In genomic region chr12:93818488-93819047, GRCh38 we compare ENCODE assay signal across 15 cellular contexts.
DNase-seq lines count a peak whose midpoint lies in the region; ATAC-seq, FAIRE-seq and TF ChIP-seq lines count a peak whose summit lies in the region.
"Had no signal": no experiment of that assay in that cellular context is flagged by ENCODE, and none has a peak within 500 bp of the region (broad histone marks: within the 10 kb centered on the region; RNA-seq: fewer than 3 reads in every experiment).

No MANE protein-coding gene starts in this region.

- no peak for ATAC-seq in HepG2
- peak; percentile 13 for ATAC-seq in left ventricle myocardium superior
- ATAC-seq in psoas muscle, result no peak
- no peak for ATAC-seq in GM21528 (IDR thresholded peaks at IDR 0.05; ENCODE audit: low FRiP score, unreplicated experiment)

- H3K27me3 ChIP-seq in liver (ENCODE audit: control insufficient read depth in 4 of 4, insufficient read depth in 4 of 4, low read length in 3 of 4) (no peaks in the 10 kb centered on the region), HepG2 (ENCODE audit: control insufficient read depth in 1 of 2, insufficient read depth in 2 of 2, low read length in 2 of 2) (no peaks in the 10 kb centered on the region), psoas muscle (ENCODE audit: insufficient read depth in 3 of 3, low read length in 2 of 3) (no peaks in the 10 kb centered on the region), vagina (no peaks in the 10 kb centered on the region)
- H3K27me3 ChIP-seq: neutrophil had no signal

- no peak overlapping the region for H2AFZ ChIP-seq in HepG2 (ENCODE audit: low read length)
- H2AFZ ChIP-seq: PC-9 had no signal

- H3K79me2 ChIP-seq in HepG2 (ENCODE audit: insufficient read depth, low read length), result no peaks in the 10 kb centered on the region

- no peak overlapping the region for H3K4me3 ChIP-seq in liver (ENCODE audit: low read depth in 1 of 3, low read length in 3 of 3)
- no peak overlapping the region for H3K4me3 ChIP-seq in HepG2 (replicated peaks in 1 of 3; ENCODE audit: insufficient read depth in 1 of 3, low read depth in 2 of 3, low read length in 3 of 3)
- H3K4me3 ChIP-seq in psoas muscle, result no peak overlapping the region
- no peak overlapping the region for H3K4me3 ChIP-seq in vagina
- H3K4me3 ChIP-seq: PC-9 had no signal

- BruUV-seq in HepG2 (replicated peaks; lab: Mats Ljungman, UMichigan), result no TSS peak

- TF ChIP-seq CTCF in liver (IDR thresholded peaks at IDR 0.05; ENCODE audit: low read depth, low read length, missing input control) (no peak), HepG2 (CRISPR knock-in tag; IDR thresholded peaks at IDR 0.05) (no peak), psoas muscle (IDR thresholded peaks at IDR 0.05) (no peak), vagina (IDR thresholded peaks at IDR 0.05) (no peak)

- intact Hi-C loops in HepG2 (cut with micrococcal nuclease; ENCODE audit: unreplicated experiment), result no loop called here
- intact Hi-C loops in left ventricle myocardium superior (cut with micrococcal nuclease), result no loop called here
- intact Hi-C loops in psoas muscle (cut with DNase I), result loop anchor here in 1 of 2 donors (5.0 to 10.0 kb wide), 2 partner anchors 74 to 144 kb away; partner anchors contain the start of gene CRADD
- intact Hi-C loops in vagina (cut with DNase I), result loop anchor here (10.0 kb wide), 2 partner anchors 74 to 244 kb away; partner anchors contain the start of gene SOCS2

- H3K9me3 ChIP-seq in liver (ENCODE audit: control insufficient read depth in 4 of 4, low read length in 3 of 4), result no peaks in the 10 kb centered on the region
- H3K9me3 ChIP-seq in HepG2 (ENCODE audit: low read length), result no peaks in the 10 kb centered on the region
- no peaks in the 10 kb centered on the region for H3K9me3 ChIP-seq in psoas muscle
- no peaks in the 10 kb centered on the region for H3K9me3 ChIP-seq in vagina
- H3K9me3 ChIP-seq: neutrophil had no signal

- TF ChIP-seq RAD21 in liver (IDR thresholded peaks at IDR 0.05) (no peak), HepG2 (CRISPR knock-in tag; IDR thresholded peaks at IDR 0.05) (no peak)

- in situ Hi-C loops in HepG2 (cut with HindIII; ENCODE audit: extremely low pct_ligation_motif_present, low pct_unique_long_range_greater_than_20kb), result no loop called here

- H3K36me3 ChIP-seq in liver (ENCODE audit: control insufficient read depth in 4 of 4, insufficient read depth in 3 of 4, low read depth in 1 of 4, low read length in 3 of 4) (no peaks in the 10 kb centered on the region), HepG2 (replicated peaks in 1 of 2; ENCODE audit: control insufficient read depth in 1 of 2, insufficient read depth in 2 of 2, low read length in 2 of 2) (no peaks in the 10 kb centered on the region), psoas muscle (ENCODE audit: insufficient read depth in 1 of 2, low read depth in 1 of 2) (no peaks in the 10 kb centered on the region), vagina (no peaks in the 10 kb centered on the region)
- H3K36me3 ChIP-seq: neutrophil had no signal

- no peaks in the 10 kb centered on the region for H4K20me1 ChIP-seq in HepG2 (ENCODE audit: insufficient read depth, low read length)

- DNase-seq in HepG2 (ENCODE audit: low spot score), result no peak
- DNase-seq in left ventricle myocardium superior, result peak; percentile 56
- no peak for DNase-seq in psoas muscle
- DNase-seq in vagina (ENCODE audit: extremely low spot score in 2 of 2), result peak in 1 of 2 donors; percentile 89
- DNase-seq in A172 (ENCODE audit: low spot score), result no peak
- no peak for DNase-seq in ureter (ENCODE audit: low spot score)
- DNase-seq: activated CD4-positive, alpha-beta memory T cell treated with anti-CD3 and anti-CD28 coated beads, Interleukin-2, amount 10 ng/mL, durations not matched to agents 7 days and 5 days; activated naive CD4-positive, alpha-beta T cell treated with Interleukin-2 at 50 U/mL for 16 hours; Calu3; PC-9; stimulated activated CD4-positive, alpha-beta T cell treated with anti-CD3 and anti-CD28 coated beads, Interleukin-4, amount 100 ng/mL, for 1 hour had no signal

- H3K27ac ChIP-seq in liver (ENCODE audit: low read depth in 1 of 2, low read length in 2 of 2) (peak overlapping the region; percentile 37 to 38), HepG2 (ENCODE audit: extremely low read length, insufficient read depth, low read length) (no peak overlapping the region), psoas muscle (peak overlapping the region; percentile 6), vagina (peak overlapping the region; percentile 76)
- H3K27ac ChIP-seq: neutrophil, PC-9 had no signal

- POLR2A ChIA-PET in HepG2 (lab: Yijun Ruan, JAX), result no interaction called here

- H3K4me1 ChIP-seq in liver (ENCODE audit: control insufficient read depth in 4 of 4, insufficient read depth in 4 of 4, low read length in 3 of 4), result peaks cover 6 to 16% (median 13%) of the 10 kb centered on the region in 4 donors
- H3K4me1 ChIP-seq in HepG2 (ENCODE audit: insufficient read depth, low read length), result peaks cover 14% of the 10 kb centered on the region
- H3K4me1 ChIP-seq in psoas muscle, result peaks cover 34% of the 10 kb centered on the region
- peaks cover 45% of the 10 kb centered on the region for H3K4me1 ChIP-seq in vagina

- no peak for FAIRE-seq in HepG2 (lab: Jason Lieb, UNC)
- FAIRE-seq: A204.1 had no signal

- no peak overlapping the region for H3K4me2 ChIP-seq in HepG2 (ENCODE audit: low read depth, low read length)
- H3K4me2 ChIP-seq: PC-9 had no signal

- CTCF ChIA-PET in HepG2 (lab: Yijun Ruan, JAX; ENCODE audit: low intra/inter-chr PET ratio, low total read pairs), result no interaction called here

- H3K9ac ChIP-seq in liver (ENCODE audit: low read depth in 1 of 2, low read length in 2 of 2) (no peak overlapping the region), HepG2 (ENCODE audit: insufficient read depth, low read depth, low read length) (no peak overlapping the region)

- TF ChIP-seq POLR2A in HepG2 (IDR thresholded peaks at IDR 0.05; ENCODE audit: insufficient read depth in 1 of 2, low read depth in 2 of 2, low read length in 2 of 2), result no peak
- TF ChIP-seq POLR2A in vagina (IDR thresholded peaks at IDR 0.05), result no peak

- 78% methylated on average over 9 of the region's 9 CpGs for WGBS in liver
- WGBS in HepG2 (ENCODE audit: low lambda C conversion rate), result 84% methylated on average over 9 of the region's 9 CpGs
- 80 to 92% (median 83%) methylated on average over 9 of the region's 9 CpGs for WGBS in psoas muscle, 3 donors

- TF ChIP-seq EP300 in HepG2 (IDR thresholded peaks at IDR 0.05; ENCODE audit: low read depth in 2 of 2, low read length in 2 of 2), result no peak
- TF ChIP-seq EP300 in HepG2 (CRISPR knock-in tag; IDR thresholded peaks at IDR 0.05; ENCODE audit: borderline replicate concordance), result no peak

TF ChIP-seq in liver, 16 proteins besides CTCF, POLR2A, EP300 and RAD21:
- TF ChIP-seq NR2F2 (IDR thresholded peaks at IDR 0.05) (peak; percentile 54), SP1 (IDR thresholded peaks at IDR 0.05) (no peak)

TF ChIP-seq in HepG2, 621 proteins besides CTCF, POLR2A, EP300 and RAD21 (continues in another document):
- TF ChIP-seq, protein P1, sequence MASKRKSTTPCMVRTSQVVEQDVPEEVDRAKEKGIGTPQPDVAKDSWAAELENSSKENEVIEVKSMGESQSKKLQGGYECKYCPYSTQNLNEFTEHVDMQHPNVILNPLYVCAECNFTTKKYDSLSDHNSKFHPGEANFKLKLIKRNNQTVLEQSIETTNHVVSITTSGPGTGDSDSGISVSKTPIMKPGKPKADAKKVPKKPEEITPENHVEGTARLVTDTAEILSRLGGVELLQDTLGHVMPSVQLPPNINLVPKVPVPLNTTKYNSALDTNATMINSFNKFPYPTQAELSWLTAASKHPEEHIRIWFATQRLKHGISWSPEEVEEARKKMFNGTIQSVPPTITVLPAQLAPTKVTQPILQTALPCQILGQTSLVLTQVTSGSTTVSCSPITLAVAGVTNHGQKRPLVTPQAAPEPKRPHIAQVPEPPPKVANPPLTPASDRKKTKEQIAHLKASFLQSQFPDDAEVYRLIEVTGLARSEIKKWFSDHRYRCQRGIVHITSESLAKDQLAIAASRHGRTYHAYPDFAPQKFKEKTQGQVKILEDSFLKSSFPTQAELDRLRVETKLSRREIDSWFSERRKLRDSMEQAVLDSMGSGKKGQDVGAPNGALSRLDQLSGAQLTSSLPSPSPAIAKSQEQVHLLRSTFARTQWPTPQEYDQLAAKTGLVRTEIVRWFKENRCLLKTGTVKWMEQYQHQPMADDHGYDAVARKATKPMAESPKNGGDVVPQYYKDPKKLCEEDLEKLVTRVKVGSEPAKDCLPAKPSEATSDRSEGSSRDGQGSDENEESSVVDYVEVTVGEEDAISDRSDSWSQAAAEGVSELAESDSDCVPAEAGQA (IDR thresholded peaks at IDR 0.05; ENCODE audit: low read depth), result no peak
- TF ChIP-seq, protein P1 (CRISPR knock-in tag; IDR thresholded peaks at IDR 0.05; ENCODE audit: borderline replicate concordance), result no peak
- TF ChIP-seq, protein P2, sequence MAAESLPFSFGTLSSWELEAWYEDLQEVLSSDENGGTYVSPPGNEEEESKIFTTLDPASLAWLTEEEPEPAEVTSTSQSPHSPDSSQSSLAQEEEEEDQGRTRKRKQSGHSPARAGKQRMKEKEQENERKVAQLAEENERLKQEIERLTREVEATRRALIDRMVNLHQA (CRISPR knock-in tag; IDR thresholded peaks at IDR 0.05), result no peak
